In genomic region chrX:39835776-39836175, GRCh38 we compare ENCODE assay signal across 25 cellular contexts.
"Had no signal": no experiment of that assay in that cellular context is flagged by ENCODE, and none has a peak within 500 bp of the region (broad histone marks: within the 10 kb centered on the region; RNA-seq: fewer than 3 reads in every experiment).

No MANE protein-coding gene starts in this region.

- H3K27ac ChIP-seq: brain microvascular endothelial cell, coronary artery, dorsolateral prefrontal cortex, esophagus muscularis mucosa, gastroesophageal sphincter had no signal

- H3K27me3 ChIP-seq: brain microvascular endothelial cell, esophagus muscularis mucosa, gastroesophageal sphincter had no signal

- FAIRE-seq: astrocyte, bronchial epithelial cell had no signal

- H3K9me3 ChIP-seq: gastroesophageal sphincter had no signal

- H3K4me1 ChIP-seq: gastroesophageal sphincter had no signal

- ATAC-seq: activated CD4-positive, CD25-positive, alpha-beta regulatory T cell treated with anti-CD3 and anti-CD28 coated beads, Interleukin-2, amount 50 U/mL, for 24 hours; activated CD8-positive, alpha-beta T cell treated with anti-CD3 and anti-CD28 coated beads for 36 hours; activated T-cell treated with anti-CD3 and anti-CD28 coated beads, Interleukin-2, amount 50 U/mL, for 4 hours; activated T-helper 17 cell treated with anti-CD3 and anti-CD28 coated beads, Interleukin-2, amount 50 U/mL, for 72 hours; gastroesophageal sphincter; WTC11 had no signal

- H3K36me3 ChIP-seq: brain microvascular endothelial cell, esophagus muscularis mucosa, gastroesophageal sphincter had no signal

- H3K4me3 ChIP-seq: coronary artery, dorsolateral prefrontal cortex, esophagus muscularis mucosa, gastroesophageal sphincter had no signal

- DNase-seq: activated CD4-positive, alpha-beta T cell treated with anti-CD3 and anti-CD28 coated beads for 48 hours; activated CD4-positive, alpha-beta T cell treated with anti-CD3 and anti-CD28 coated beads, Interleukin-2, amount 50 U/mL, for 1 hour; activated CD4-positive, alpha-beta T cell treated with anti-CD3 and anti-CD28 coated beads, Interleukin-2, amount 50 U/mL, for 48 hours; activated CD8-positive, alpha-beta memory T cell treated with anti-CD3 and anti-CD28 coated beads for 24 hours; activated CD8-positive, alpha-beta T cell treated with anti-CD3 and anti-CD28 coated beads for 36 hours; activated effector memory CD4-positive, alpha-beta T cell treated with Interleukin-2 at 50 U/mL for 16 hours; activated gamma-delta T cell treated with Interleukin-2 at 50 U/mL for 16 hours; activated naive CD4-positive, alpha-beta T cell treated with anti-CD3 and anti-CD28 coated beads, Interleukin-2, amount 50 U/mL, for 16 hours; activated naive CD4-positive, alpha-beta T cell treated with Interleukin-2 at 50 U/mL for 16 hours; activated T-cell treated with anti-CD3 and anti-CD28 coated beads, Interleukin-2, amount 50 U/mL, for 4 hours; amniotic stem cell; brain microvascular endothelial cell; dorsolateral prefrontal cortex; effector memory CD4-positive, alpha-beta T cell; endodermal cell; erythroblast; T-helper 2 cell had no signal
